In genomic region chr1:6101826-6102225, GRCh38 we compare ENCODE assay signal across 1 cellular context.
A peak's percentile ranks its signal among the peaks of the same experiment; 100 is the strongest.
TF ChIP-seq lines count a peak whose summit lies in the region.

No MANE protein-coding gene starts in this region.

TF ChIP-seq in GM12878, 131 proteins besides CTCF, POLR2A, EP300 and RAD21:
- peak; percentile 33 for TF ChIP-seq BCL3 (IDR thresholded peaks at IDR 0.05; ENCODE audit: borderline replicate concordance, insufficient read depth, low read depth, low read length, poor library complexity, severe bottlenecking)
- no peak for TF ChIP-seq MYB (IDR thresholded peaks at IDR 0.05; ENCODE audit: borderline replicate concordance, low read depth, low read length)
TF ChIP-seq in GM12878: peak in this region for 1.
